In the genomic region with DNA sequence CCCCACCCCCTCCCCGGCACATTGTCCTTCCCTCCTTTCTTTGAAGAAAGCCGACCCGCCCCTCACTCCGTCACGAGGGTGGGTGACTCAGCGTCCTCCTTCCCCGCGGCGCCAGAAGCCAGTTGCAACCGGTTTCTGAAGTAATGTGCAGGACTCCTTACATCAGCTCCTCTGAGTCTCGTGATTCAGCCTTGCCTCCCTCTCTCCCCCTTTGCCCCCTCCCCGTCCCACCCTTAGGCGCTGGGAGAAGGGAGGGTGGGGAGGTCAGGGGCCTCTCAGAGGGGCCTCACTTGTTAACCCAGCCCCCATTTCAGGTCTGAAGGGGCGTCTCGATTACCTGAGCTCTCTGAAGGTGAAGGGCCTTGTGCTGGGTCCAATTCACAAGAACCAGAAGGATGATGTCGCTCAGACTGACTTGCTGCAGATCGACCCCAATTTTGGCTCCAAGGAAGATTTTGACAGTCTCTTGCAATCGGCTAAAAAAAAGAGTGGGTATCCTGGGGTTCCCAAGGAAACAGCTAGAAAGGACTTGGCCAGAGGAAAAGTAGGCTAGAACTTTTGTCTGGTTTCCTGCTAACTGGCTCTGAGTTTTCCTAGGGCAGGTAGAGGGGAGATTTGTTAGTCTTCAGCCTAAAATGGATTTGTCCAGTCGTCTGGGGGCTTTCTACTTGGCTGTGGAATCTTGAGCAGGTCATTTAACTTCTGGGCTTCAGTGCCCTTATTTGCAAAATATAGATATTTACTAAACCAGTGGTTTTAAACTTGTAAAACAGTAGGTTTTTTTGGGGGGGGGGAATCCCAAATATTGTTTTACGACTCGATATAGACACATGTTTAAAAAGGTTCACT, we compare ENCODE assay signal across 8 cellular contexts. TPM values are rescaled to one million over a fixed set of nuclear protein-coding genes. Genes with fewer than 3 reads are reported as not detected.
DNase-seq lines count a peak whose midpoint lies in the region; ATAC-seq and TF ChIP-seq lines count a peak whose summit lies in the region.

No MANE protein-coding gene starts in this region.

- POLR2A ChIA-PET in activated CD8-positive, alpha-beta T cell treated with anti-CD3 and anti-CD28 coated beads, Interleukin-2, amount 10 ng/mL, durations not matched to agents 7 days and 5 days (lab: Charles Lee), result interaction anchor here (0.5 to 5.2 kb wide), 38 partner anchors 8 to 949 kb away, joined by 3 to 114 read pairs (median 5); a partner anchor contains a TSS

- H3K4me3 Mint-ChIP-seq in activated CD8-positive, alpha-beta T cell treated with anti-CD3 and anti-CD28 coated beads, Interleukin-2, amount 10 ng/mL, durations not matched to agents 7 days and 5 days, result peak overlapping the region; percentile 100
- H3K4me3 Mint-ChIP-seq in mesothelial cell of epicardium, result peak overlapping the region; percentile 99

- peak; percentile 40 for ATAC-seq in GM19035 (IDR thresholded peaks at IDR 0.05; ENCODE audit: unreplicated experiment)
- ATAC-seq in HG03342 (IDR thresholded peaks at IDR 0.05; ENCODE audit: unreplicated experiment), result peak; percentile 45
- ATAC-seq in activated CD8-positive, alpha-beta T cell treated with anti-CD3 and anti-CD28 coated beads, Interleukin-2, amount 10 ng/mL, durations not matched to agents 7 days and 5 days, result peak; percentile 63

- H3K4me1 ChIP-seq in BE2C, result 0 out of 2 replicates have a peak, but pooled peaks cover 3% of the 10 kb centered on the region
- H3K4me1 ChIP-seq in effector memory CD4-positive, alpha-beta T cell (ENCODE audit: control insufficient read depth, insufficient read depth, low read length, poor library complexity, severe bottlenecking), result peaks cover 29% of the 10 kb centered on the region

- peak overlapping the region; percentile 83 for H3K4me3 ChIP-seq in BE2C (ENCODE audit: low read depth, low read length)
- H3K4me3 ChIP-seq in effector memory CD4-positive, alpha-beta T cell (ENCODE audit: insufficient read depth, low read depth, low read length, poor library complexity, severe bottlenecking), result peak overlapping the region; percentile 99

- peaks cover 49% of the 10 kb centered on the region for H3K4me1 Mint-ChIP-seq in activated CD8-positive, alpha-beta T cell treated with anti-CD3 and anti-CD28 coated beads, Interleukin-2, amount 10 ng/mL, durations not matched to agents 7 days and 5 days (ENCODE audit: low read depth)
- peaks cover 51% of the 10 kb centered on the region for H3K4me1 Mint-ChIP-seq in mesothelial cell of epicardium

- H3K27me3 ChIP-seq in BE2C, result no peaks in the 10 kb centered on the region
- no peaks in the 10 kb centered on the region for H3K27me3 ChIP-seq in effector memory CD4-positive, alpha-beta T cell (replicated peaks; ENCODE audit: control insufficient read depth, insufficient read depth, low read length, poor library complexity, severe bottlenecking)

- CTCF ChIA-PET in activated CD8-positive, alpha-beta T cell treated with anti-CD3 and anti-CD28 coated beads, Interleukin-2, amount 10 ng/mL, durations not matched to agents 7 days and 5 days (lab: Charles Lee), result interaction anchor here (0.9 to 3.9 kb wide), 21 partner anchors 13 to 457 kb away, joined by 3 to 46 read pairs (median 5); a partner anchor contains a TSS

- peak overlapping the region; percentile 96 for H3K27ac ChIP-seq in effector memory CD4-positive, alpha-beta T cell (ENCODE audit: insufficient read depth, low read length, poor library complexity, severe bottlenecking)

- H3K27me3 Mint-ChIP-seq in activated CD8-positive, alpha-beta T cell treated with anti-CD3 and anti-CD28 coated beads, Interleukin-2, amount 10 ng/mL, durations not matched to agents 7 days and 5 days (ENCODE audit: low read depth), result no peaks in the 10 kb centered on the region
- no peaks in the 10 kb centered on the region for H3K27me3 Mint-ChIP-seq in mesothelial cell of epicardium (ENCODE audit: low read depth)

- TF ChIP-seq CTCF in BE2C (IDR thresholded peaks at IDR 0.05; ENCODE audit: low read depth, low read length), result no peak
- TF ChIP-seq CTCF in mesothelial cell of epicardium (IDR thresholded peaks at IDR 0.05; ENCODE audit: unreplicated experiment), result no peak

- no peaks in the 10 kb centered on the region for H3K9me3 ChIP-seq in BE2C
- H3K9me3 ChIP-seq in effector memory CD4-positive, alpha-beta T cell (ENCODE audit: control insufficient read depth, low read length), result no peaks in the 10 kb centered on the region

- peak overlapping the region; percentile 100 for H3K27ac Mint-ChIP-seq in activated CD8-positive, alpha-beta T cell treated with anti-CD3 and anti-CD28 coated beads, Interleukin-2, amount 10 ng/mL, durations not matched to agents 7 days and 5 days
- peak overlapping the region; percentile 100 for H3K27ac Mint-ChIP-seq in mesothelial cell of epicardium

- DNase-seq in BE2C (peak; percentile 89), NCI-H748 treated with DMSO at 0.1 percent for 48 hours (lab: John Stamatoyannopoulos, UW) (peak; percentile 84), mesothelial cell of epicardium (ENCODE audit: low spot score in 2 of 2, unreplicated experiment in 2 of 2) (peak; percentile 86 to 91)
- DNase-seq in activated CD8-positive, alpha-beta T cell treated with anti-CD3 and anti-CD28 coated beads, Interleukin-2, amount 10 ng/mL, durations not matched to agents 7 days and 5 days, result peak; percentile 98
- peak; percentile 89 to 94 (median 90) for DNase-seq in effector memory CD4-positive, alpha-beta T cell
- peak; percentile 78 for DNase-seq in stimulated activated CD8-positive, alpha-beta memory T cell treated with anti-CD3 and anti-CD28 coated beads, Interleukin-15, amount 100 ng/mL, for 24 hours (ENCODE audit: low read depth)

- H3K36me3 ChIP-seq in BE2C, result peaks cover 60% of the 10 kb centered on the region
- H3K36me3 ChIP-seq in effector memory CD4-positive, alpha-beta T cell (ENCODE audit: control insufficient read depth, insufficient read depth, low read length), result peaks cover 40% of the 10 kb centered on the region

- no peaks in the 10 kb centered on the region for H3K9me3 Mint-ChIP-seq in activated CD8-positive, alpha-beta T cell treated with anti-CD3 and anti-CD28 coated beads, Interleukin-2, amount 10 ng/mL, durations not matched to agents 7 days and 5 days (ENCODE audit: insufficient read depth)
- no peaks in the 10 kb centered on the region for H3K9me3 Mint-ChIP-seq in mesothelial cell of epicardium

- H3K36me3 Mint-ChIP-seq in activated CD8-positive, alpha-beta T cell treated with anti-CD3 and anti-CD28 coated beads, Interleukin-2, amount 10 ng/mL, durations not matched to agents 7 days and 5 days (ENCODE audit: low read depth), result peaks cover 67% of the 10 kb centered on the region
- peaks cover 27% of the 10 kb centered on the region for H3K36me3 Mint-ChIP-seq in mesothelial cell of epicardium

RNA-seq across cellular contexts. Expression of a gene that starts 1.1 kb away (rescaled TPM):
- polyA plus RNA-seq in BE2C (2012; ENCODE audit: insufficient read depth, insufficient read length, low read depth), result 878 TPM
- 100 to 1,000 TPM; 190 to 202 TPM for total RNA-seq in activated CD8-positive, alpha-beta T cell treated with anti-CD3 and anti-CD28 coated beads, Interleukin-2, amount 10 ng/mL, durations not matched to agents 7 days and 5 days
- total RNA-seq in mesothelial cell of epicardium, result 205 to 212 TPM (median 208 TPM) in 3 replicates

RNA-seq across cellular contexts. Expression of a gene that starts 39.4 kb away (rescaled TPM):
- polyA plus RNA-seq in BE2C (2012; ENCODE audit: insufficient read depth, insufficient read length, low read depth), result 5.8 TPM
- total RNA-seq in activated CD8-positive, alpha-beta T cell treated with anti-CD3 and anti-CD28 coated beads, Interleukin-2, amount 10 ng/mL, durations not matched to agents 7 days and 5 days, result not detected
- 0.09 to 0.72 TPM (median 0.11 TPM) in 3 replicates for total RNA-seq in mesothelial cell of epicardium

RNA-seq across cellular contexts. Expression of a gene that starts 42.4 kb away (rescaled TPM):
- 189 TPM for polyA plus RNA-seq in BE2C (2012; ENCODE audit: insufficient read depth, insufficient read length, low read depth)
- total RNA-seq in activated CD8-positive, alpha-beta T cell treated with anti-CD3 and anti-CD28 coated beads, Interleukin-2, amount 10 ng/mL, durations not matched to agents 7 days and 5 days, result 10 to 100 TPM; 66.0 to 66.9 TPM
- total RNA-seq in mesothelial cell of epicardium, result 59.3 to 63.7 TPM (median 62.1 TPM) in 3 replicates

RNA-seq across cellular contexts. Expression of a gene that starts 49.2 kb away (rescaled TPM):
- not detected for polyA plus RNA-seq in BE2C (2012; ENCODE audit: insufficient read depth, insufficient read length, low read depth)
- not detected for total RNA-seq in activated CD8-positive, alpha-beta T cell treated with anti-CD3 and anti-CD28 coated beads, Interleukin-2, amount 10 ng/mL, durations not matched to agents 7 days and 5 days
- not detected in 3 replicates for total RNA-seq in mesothelial cell of epicardium

RNA-seq across cellular contexts. Expression of a gene that starts 50.0 kb away (rescaled TPM):
- polyA plus RNA-seq in BE2C (2012; ENCODE audit: insufficient read depth, insufficient read length, low read depth), result 13.3 TPM
- 10 to 100 TPM; 30.4 to 32.7 TPM for total RNA-seq in activated CD8-positive, alpha-beta T cell treated with anti-CD3 and anti-CD28 coated beads, Interleukin-2, amount 10 ng/mL, durations not matched to agents 7 days and 5 days
- 55.2 to 57.9 TPM (median 55.8 TPM) in 3 replicates for total RNA-seq in mesothelial cell of epicardium

Comparison
In these comparisons a context has a peak if more than half of its experiments do, and no peak if none do; other contexts are left out.
1. Peak in every context shown above with its lines: DNase-seq, ATAC-seq, H3K4me3 ChIP-seq and H3K27ac ChIP-seq.